9 cellular contexts compared by ENCODE assay signal in the genomic region with DNA sequence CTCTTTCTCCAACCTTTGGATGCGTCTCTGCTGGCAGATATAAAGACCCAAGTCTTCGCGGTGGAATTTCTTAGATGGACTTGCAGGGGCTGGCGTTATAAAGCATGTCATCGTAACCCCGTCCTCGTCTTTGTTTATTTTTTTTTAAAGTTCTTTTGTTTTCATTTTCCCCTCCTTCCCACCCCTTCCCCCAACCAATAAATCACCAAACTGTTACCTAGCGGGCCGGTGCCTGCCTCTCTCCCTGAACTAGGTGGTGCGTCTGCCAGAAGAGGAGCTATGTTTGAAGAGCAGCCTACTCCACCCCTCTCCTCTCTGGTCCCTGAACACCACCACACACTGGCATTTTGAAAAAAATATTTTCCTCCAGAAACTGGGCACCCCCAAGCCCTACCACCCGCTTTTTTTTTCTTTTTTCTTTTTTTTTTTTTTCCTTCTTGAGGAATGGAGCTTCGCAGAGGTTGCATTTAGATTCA. TPM values are rescaled to one million over a fixed set of nuclear protein-coding genes. Genes with fewer than 3 reads are reported as not detected.
DNase-seq lines count a peak whose midpoint lies in the region; ATAC-seq and TF ChIP-seq lines count a peak whose summit lies in the region.
"Had no signal": no experiment of that assay in that cellular context is flagged by ENCODE, and none has a peak within 500 bp of the region (broad histone marks: within the 10 kb centered on the region; RNA-seq: fewer than 3 reads in every experiment).

Gene CACNA1E, plus strand, starts transcription at position 434 of the 476 bp plus-strand sequence. CDS start 228 bp downstream, outside the sequence.

- TF ChIP-seq CTCF in gastrocnemius medialis (IDR thresholded peaks at IDR 0.05 in 4 of 5, conservative IDR thresholded peaks at IDR 0.05 in 1 of 5), result no peak

- H3K36me3 Mint-ChIP-seq in T-helper 2 cell treated with Interferon-gamma antibody and Interleukin-4, amounts not matched to agents 5 μg/mL and 100 μg/mL, for 36 hours (ENCODE audit: low read depth), result no peaks in the 10 kb centered on the region
- H3K36me3 Mint-ChIP-seq in activated T-helper 2 cell treated with anti-CD3 and anti-CD28 coated beads, Interferon-gamma antibody, Interleukin-2, Interleukin-4, amounts not matched to agents 10 μg/mL and 5 μg/mL and 100 μg/mL, durations not matched to agents 14 hours and 24 hours and 36 hours (ENCODE audit: low read depth), result no peaks in the 10 kb centered on the region

- no peaks in the 10 kb centered on the region for H3K9me3 Mint-ChIP-seq in T-helper 2 cell treated with Interferon-gamma antibody and Interleukin-4, amounts not matched to agents 5 μg/mL and 100 μg/mL, for 36 hours
- no peaks in the 10 kb centered on the region for H3K9me3 Mint-ChIP-seq in activated T-helper 2 cell treated with anti-CD3 and anti-CD28 coated beads, Interferon-gamma antibody, Interleukin-2, Interleukin-4, amounts not matched to agents 10 μg/mL and 5 μg/mL and 100 μg/mL, durations not matched to agents 14 hours and 24 hours and 36 hours
- no peaks in the 10 kb centered on the region for H3K9me3 Mint-ChIP-seq in stimulated activated naive CD8-positive, alpha-beta T cell treated with anti-CD3 and anti-CD28 coated beads, Interleukin-15, amount 100 ng/mL, for 72 hours

- H3K4me3 Mint-ChIP-seq in T-helper 2 cell treated with Interferon-gamma antibody and Interleukin-4, amounts not matched to agents 5 μg/mL and 100 μg/mL, for 36 hours, result peak within 1 kb of the TSS; percentile 68
- peak within 1 kb of the TSS; percentile 52 for H3K4me3 Mint-ChIP-seq in activated T-helper 2 cell treated with anti-CD3 and anti-CD28 coated beads, Interferon-gamma antibody, Interleukin-2, Interleukin-4, amounts not matched to agents 10 μg/mL and 5 μg/mL and 100 μg/mL, durations not matched to agents 14 hours and 24 hours and 36 hours (ENCODE audit: low read depth)
- H3K4me3 Mint-ChIP-seq in stimulated activated naive CD8-positive, alpha-beta T cell treated with anti-CD3 and anti-CD28 coated beads, Interleukin-15, amount 100 ng/mL, for 72 hours, result peak within 1 kb of the TSS; percentile 65 to 74

- no peaks in the 10 kb centered on the region for H3K36me3 ChIP-seq in iPS-20b (ENCODE audit: insufficient read depth, low read depth, low read length)
- no peaks in the 10 kb centered on the region for H3K36me3 ChIP-seq in gastrocnemius medialis
- H3K36me3 ChIP-seq: adrenal gland had no signal

- no peak for TF ChIP-seq POLR2A in gastrocnemius medialis (IDR thresholded peaks at IDR 0.05)

- H3K4me1 ChIP-seq in iPS-20b (ENCODE audit: insufficient read depth, low read length) (no peaks in the 10 kb centered on the region; the same call in 1 of the 2 replicates), gastrocnemius medialis (no peaks in the 10 kb centered on the region)

- in situ Hi-C loops in gastrocnemius medialis (cut with MboI; ENCODE audit: low sequenced_read_pairs in 4 of 4), result loop anchor here in 3 of 4 donors (25.0 kb wide), 2 partner anchors 579 to 929 kb away; partner anchors contain the start of genes ZNF648 (in 3 of the 3) and TEDDM1 (in 1 of the 3)

- H3K27ac ChIP-seq in iPS-20b (ENCODE audit: low read length) (no peak within 1 kb of the TSS), gastrocnemius medialis (no peak within 1 kb of the TSS)
- H3K27ac ChIP-seq: adrenal gland had no signal

- DNase-seq in T-helper 2 cell treated with Interferon-gamma antibody and Interleukin-4, amounts not matched to agents 5 μg/mL and 100 μg/mL, for 36 hours (ENCODE audit: low spot score), result no peak
- DNase-seq in T-helper 2 cell (no peak), AML-193 (lab: John Stamatoyannopoulos, UW) (no peak), SK-N-DZ (ENCODE audit: low spot score) (no peak), gastrocnemius medialis (no peak)
- no peak for DNase-seq in activated T-helper 2 cell treated with anti-CD3 and anti-CD28 coated beads, Interferon-gamma antibody, Interleukin-2, Interleukin-4, amounts not matched to agents 10 μg/mL and 5 μg/mL and 100 μg/mL, durations not matched to agents 14 hours and 24 hours and 36 hours (ENCODE audit: low spot score)
- no peak for DNase-seq in stimulated activated naive CD8-positive, alpha-beta T cell treated with anti-CD3 and anti-CD28 coated beads, Interleukin-15, amount 100 ng/mL, for 72 hours

- H3K4me3 ChIP-seq in iPS-20b (ENCODE audit: low read length) (peak within 1 kb of the TSS; percentile 64), gastrocnemius medialis (peak within 1 kb of the TSS in 1 of 4 donors; percentile 21)
- H3K4me3 ChIP-seq: adrenal gland had no signal

- H3K27me3 Mint-ChIP-seq in T-helper 2 cell treated with Interferon-gamma antibody and Interleukin-4, amounts not matched to agents 5 μg/mL and 100 μg/mL, for 36 hours (ENCODE audit: low read depth), result peaks cover 71% of the 10 kb centered on the region
- H3K27me3 Mint-ChIP-seq in activated T-helper 2 cell treated with anti-CD3 and anti-CD28 coated beads, Interferon-gamma antibody, Interleukin-2, Interleukin-4, amounts not matched to agents 10 μg/mL and 5 μg/mL and 100 μg/mL, durations not matched to agents 14 hours and 24 hours and 36 hours (ENCODE audit: low read depth), result peaks cover 72% of the 10 kb centered on the region
- peaks cover 79% of the 10 kb centered on the region for H3K27me3 Mint-ChIP-seq in stimulated activated naive CD8-positive, alpha-beta T cell treated with anti-CD3 and anti-CD28 coated beads, Interleukin-15, amount 100 ng/mL, for 72 hours

- no peak within 1 kb of the TSS for H3K27ac Mint-ChIP-seq in T-helper 2 cell treated with Interferon-gamma antibody and Interleukin-4, amounts not matched to agents 5 μg/mL and 100 μg/mL, for 36 hours
- H3K27ac Mint-ChIP-seq in activated T-helper 2 cell treated with anti-CD3 and anti-CD28 coated beads, Interferon-gamma antibody, Interleukin-2, Interleukin-4, amounts not matched to agents 10 μg/mL and 5 μg/mL and 100 μg/mL, durations not matched to agents 14 hours and 24 hours and 36 hours, result no peak within 1 kb of the TSS
- H3K27ac Mint-ChIP-seq in stimulated activated naive CD8-positive, alpha-beta T cell treated with anti-CD3 and anti-CD28 coated beads, Interleukin-15, amount 100 ng/mL, for 72 hours, result no peak within 1 kb of the TSS

- no peak for ATAC-seq in stimulated activated naive CD8-positive, alpha-beta T cell treated with anti-CD3 and anti-CD28 coated beads, Interleukin-15, amount 100 ng/mL, for 72 hours
- no peak for ATAC-seq in gastrocnemius medialis

- intact Hi-C loops in activated T-helper 2 cell treated with anti-CD3 and anti-CD28 coated beads, Interferon-gamma antibody, Interleukin-2, Interleukin-4, amounts not matched to agents 10 μg/mL and 5 μg/mL and 100 μg/mL, durations not matched to agents 14 hours and 24 hours and 36 hours (cut with micrococcal nuclease), result loop anchor here (10.0 kb wide), 2 partner anchors 912 to 1248 kb away; partner anchors contain the start of genes GLUL and LHX4
- intact Hi-C loops in gastrocnemius medialis (cut with DNase I; ENCODE audit: low total_unique reads), result no loop called here

- no peaks in the 10 kb centered on the region for H3K9me3 ChIP-seq in iPS-20b (ENCODE audit: insufficient read depth, low read depth, low read length)
- H3K9me3 ChIP-seq in gastrocnemius medialis, result no peaks in the 10 kb centered on the region
- H3K9me3 ChIP-seq: adrenal gland had no signal

- peaks cover 12% of the 10 kb centered on the region for H3K4me1 Mint-ChIP-seq in T-helper 2 cell treated with Interferon-gamma antibody and Interleukin-4, amounts not matched to agents 5 μg/mL and 100 μg/mL, for 36 hours (ENCODE audit: low read depth)
- peaks cover 7% of the 10 kb centered on the region for H3K4me1 Mint-ChIP-seq in activated T-helper 2 cell treated with anti-CD3 and anti-CD28 coated beads, Interferon-gamma antibody, Interleukin-2, Interleukin-4, amounts not matched to agents 10 μg/mL and 5 μg/mL and 100 μg/mL, durations not matched to agents 14 hours and 24 hours and 36 hours (ENCODE audit: low read depth)
- H3K4me1 Mint-ChIP-seq in stimulated activated naive CD8-positive, alpha-beta T cell treated with anti-CD3 and anti-CD28 coated beads, Interleukin-15, amount 100 ng/mL, for 72 hours, result peaks cover 39% of the 10 kb centered on the region

- no peak within 1 kb of the TSS for H3K9ac ChIP-seq in iPS-20b (ENCODE audit: low read depth, low read length)

- H3K27me3 ChIP-seq in iPS-20b (ENCODE audit: insufficient read depth, low read length) (peaks cover 79% of the 10 kb centered on the region), gastrocnemius medialis (peaks cover 59 to 62% (median 61%) of the 10 kb centered on the region in 3 donors)

RNA-seq across cellular contexts. Expression of gene CACNA1E, which starts in this region (rescaled TPM):
- total RNA-seq in activated T-helper 2 cell treated with anti-CD3 and anti-CD28 coated beads, Interferon-gamma antibody, Interleukin-2, Interleukin-4, amounts not matched to agents 10 μg/mL and 5 μg/mL and 100 μg/mL, durations not matched to agents 14 hours and 24 hours and 36 hours, result not detected in 2 replicates
- polyA plus RNA-seq in SK-N-DZ (2014; cell fraction: cytosol; rRNA removed), result not detected in 2 replicates
- not detected in 2 replicates for polyA plus RNA-seq in SK-N-DZ (2014; cell fraction: nucleus; rRNA removed)
- under 1 TPM in 2 of 4 donors, not detected in 2; 0.03 to 0.05 TPM for total RNA-seq in gastrocnemius medialis
